In the genomic region with DNA sequence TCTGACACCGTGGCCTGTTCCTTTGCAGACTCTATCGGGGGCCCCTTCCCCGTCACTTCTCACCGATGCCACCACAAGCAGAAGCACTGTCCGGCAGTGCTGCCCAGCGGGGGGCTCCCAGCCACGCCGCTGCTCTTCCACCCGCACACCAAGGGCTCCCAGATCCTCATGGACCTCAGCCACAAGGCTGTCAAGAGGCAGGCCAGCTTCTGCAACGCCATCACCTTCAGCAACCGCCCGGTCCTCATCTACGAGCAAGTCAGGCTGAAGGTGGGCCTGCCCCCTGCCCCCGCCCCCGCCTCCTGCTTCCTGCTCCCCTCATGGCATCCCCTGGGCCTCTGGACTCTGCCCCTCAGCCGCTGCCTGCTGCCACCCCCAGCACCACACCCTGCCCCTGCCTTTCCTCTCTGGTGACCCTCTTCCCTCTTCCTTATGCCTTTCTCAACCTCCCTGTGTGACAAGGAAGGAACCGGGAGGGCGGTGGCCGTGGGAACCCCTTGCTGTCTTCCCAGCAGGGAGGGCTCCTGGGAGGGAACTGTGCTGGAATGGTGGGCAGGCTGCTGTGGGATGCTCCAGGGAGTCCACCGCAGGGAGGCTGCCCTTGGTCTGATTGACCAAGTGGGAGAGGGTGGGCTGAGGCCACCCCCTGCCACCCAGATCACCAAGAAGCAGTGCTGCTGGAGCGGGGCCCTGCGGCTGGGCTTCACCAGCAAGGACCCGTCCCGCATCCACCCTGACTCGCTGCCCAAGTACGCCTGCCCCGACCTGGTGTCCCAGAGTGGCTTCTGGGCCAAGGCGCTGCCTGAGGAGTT, we compare ENCODE assay signal across 15 cellular contexts.
A peak's percentile ranks its signal among the peaks of the same experiment; 100 is the strongest.
DNase-seq lines count a peak whose midpoint lies in the region; ATAC-seq and TF ChIP-seq lines count a peak whose summit lies in the region.
"Had no signal": no experiment of that assay in that cellular context is flagged by ENCODE, and none has a peak within 500 bp of the region (broad histone marks: within the 10 kb centered on the region; RNA-seq: fewer than 3 reads in every experiment).

No MANE protein-coding gene starts in this region.

- ATAC-seq in natural killer cell treated with Interleukin-12 subunit alpha and Interleukin-12 subunit beta and Interleukin-15 and Interleukin-18, amount 100 ng/mL, for 72 hours: no peak
- ATAC-seq in natural killer cell: no peak
- peak; percentile 69 for ATAC-seq in left colon
- ATAC-seq in GM18868 (IDR thresholded peaks at IDR 0.05; ENCODE audit: unreplicated experiment): no peak
- ATAC-seq: HCT116 had no signal

- intact Hi-C loops in natural killer cell (cut with micrococcal nuclease): no loop called here
- intact Hi-C loops in left colon (cut with DNase I, micrococcal nuclease): no loop called here

- no peak for TF ChIP-seq CTCF in natural killer cell (IDR thresholded peaks at IDR 0.05)
- TF ChIP-seq CTCF in progenitor cell of endocrine pancreas (IDR thresholded peaks at IDR 0.05; ENCODE audit: unreplicated experiment): no peak
- no peak for TF ChIP-seq CTCF in GM10266 (IDR thresholded peaks at IDR 0.05; ENCODE audit: control insufficient read depth, insufficient read depth, low read depth, missing control alignments)

- no peaks in the 10 kb centered on the region for H3K9me3 Mint-ChIP-seq in natural killer cell treated with Interleukin-12 subunit alpha and Interleukin-12 subunit beta and Interleukin-15 and Interleukin-18, amount 100 ng/mL, for 72 hours
- no peaks in the 10 kb centered on the region for H3K9me3 Mint-ChIP-seq in natural killer cell
- H3K9me3 Mint-ChIP-seq in progenitor cell of endocrine pancreas (ENCODE audit: low read depth): no peaks in the 10 kb centered on the region
- H3K9me3 Mint-ChIP-seq: CD8-positive, alpha-beta memory T cell had no signal

- no peaks in the 10 kb centered on the region for H3K4me1 Mint-ChIP-seq in natural killer cell treated with Interleukin-12 subunit alpha and Interleukin-12 subunit beta and Interleukin-15 and Interleukin-18, amount 100 ng/mL, for 72 hours (ENCODE audit: low read depth in 2 of 2)
- H3K4me1 Mint-ChIP-seq in natural killer cell (no peaks in the 10 kb centered on the region), progenitor cell of endocrine pancreas (ENCODE audit: low read depth) (peaks cover 22% of the 10 kb centered on the region)
- H3K4me1 Mint-ChIP-seq: CD8-positive, alpha-beta memory T cell had no signal

- DNase-seq in natural killer cell treated with Interleukin-12 subunit alpha and Interleukin-12 subunit beta and Interleukin-15 and Interleukin-18, amount 100 ng/mL, for 72 hours (ENCODE audit: low spot score): peak; percentile 51
- DNase-seq in natural killer cell (no peak), left colon (no peak), progenitor cell of endocrine pancreas (ENCODE audit: low spot score, unreplicated experiment) (no peak), GM10266 (ENCODE audit: extremely low spot score) (no peak), NCI-H524 treated with DMSO at 0.1 percent for 48 hours (lab: John Stamatoyannopoulos, UW) (no peak)
- DNase-seq: 8988T; AML-193; Caco-2; CD8-positive, alpha-beta memory T cell; DND-41; GDM1; IMR-90 had no signal

- H3K36me3 Mint-ChIP-seq in natural killer cell treated with Interleukin-12 subunit alpha and Interleukin-12 subunit beta and Interleukin-15 and Interleukin-18, amount 100 ng/mL, for 72 hours: no peaks in the 10 kb centered on the region
- H3K36me3 Mint-ChIP-seq in natural killer cell (no peaks in the 10 kb centered on the region), progenitor cell of endocrine pancreas (ENCODE audit: insufficient read depth) (no peaks in the 10 kb centered on the region)
- H3K36me3 Mint-ChIP-seq: CD8-positive, alpha-beta memory T cell had no signal

- H3K27me3 Mint-ChIP-seq in natural killer cell treated with Interleukin-12 subunit alpha and Interleukin-12 subunit beta and Interleukin-15 and Interleukin-18, amount 100 ng/mL, for 72 hours: no peaks in the 10 kb centered on the region
- H3K27me3 Mint-ChIP-seq in natural killer cell (ENCODE audit: low read depth in 2 of 2) (peaks cover 0 to 3% of the 10 kb centered on the region in 2 donors), progenitor cell of endocrine pancreas (peaks cover 5% of the 10 kb centered on the region)

- no peak overlapping the region for H3K27ac Mint-ChIP-seq in natural killer cell treated with Interleukin-12 subunit alpha and Interleukin-12 subunit beta and Interleukin-15 and Interleukin-18, amount 100 ng/mL, for 72 hours
- H3K27ac Mint-ChIP-seq in natural killer cell (no peak overlapping the region), progenitor cell of endocrine pancreas (peak overlapping the region; percentile 49)
- H3K27ac Mint-ChIP-seq: CD8-positive, alpha-beta memory T cell had no signal

- H3K4me3 Mint-ChIP-seq in natural killer cell treated with Interleukin-12 subunit alpha and Interleukin-12 subunit beta and Interleukin-15 and Interleukin-18, amount 100 ng/mL, for 72 hours: no peak overlapping the region
- no peak overlapping the region for H3K4me3 Mint-ChIP-seq in natural killer cell
- no peak overlapping the region for H3K4me3 Mint-ChIP-seq in progenitor cell of endocrine pancreas (ENCODE audit: low read depth)
- H3K4me3 Mint-ChIP-seq: CD8-positive, alpha-beta memory T cell had no signal
